ENCODE assay signal across 15 cellular contexts in genomic region chr7:157660971-157661610, GRCh38.
DNase-seq lines count a peak whose midpoint lies in the region; ATAC-seq and TF ChIP-seq lines count a peak whose summit lies in the region.
"Had no signal": no experiment of that assay in that cellular context is flagged by ENCODE, and none has a peak within 500 bp of the region (broad histone marks: within the 10 kb centered on the region; RNA-seq: fewer than 3 reads in every experiment).

No MANE protein-coding gene starts in this region.

- intact Hi-C loops in sciatic nerve (cut with DNase I) = no loop called here

- H3K4me1 Mint-ChIP-seq in chondrocyte (ENCODE audit: low read depth) = no peaks in the 10 kb centered on the region

- DNase-seq in ELF-1 (ENCODE audit: low read depth, low spot score) (peak; percentile 54), chondrocyte (ENCODE audit: low spot score) (peak; percentile 84), sciatic nerve (ENCODE audit: low spot score) (peak; percentile 55), GDM1 (lab: John Stamatoyannopoulos, UW) (no peak), nucleus accumbens (lab: John Stamatoyannopoulos, UW) (no peak), NCI-H345 treated with DMSO at 0.1 percent for 48 hours (lab: John Stamatoyannopoulos, UW; ENCODE audit: unreplicated experiment) (no peak)
- DNase-seq: ACHN; Caco-2; CD4-positive, CD25-positive, alpha-beta regulatory T cell; NCI-H1105 treated with DMSO at 0.1 percent for 48 hours; NCI-H1694; NCI-H2081 treated with DMSO at 0.1 percent for 48 hours had no signal

- peak overlapping the region; percentile 71 for H3K27ac ChIP-seq in C4-2B

- no peak overlapping the region for H3K4me3 Mint-ChIP-seq in chondrocyte (ENCODE audit: unreplicated experiment)
- H3K4me3 Mint-ChIP-seq: CD4-positive, CD25-positive, alpha-beta regulatory T cell had no signal

- H3K27ac Mint-ChIP-seq in chondrocyte (ENCODE audit: unreplicated experiment) = no peak overlapping the region

- no peak for ATAC-seq in sciatic nerve
- ATAC-seq: K562, Panc1 had no signal

- no peak for TF ChIP-seq CTCF in C4-2B (conservative IDR thresholded peaks at IDR 0.05)
- TF ChIP-seq CTCF in chondrocyte (IDR thresholded peaks at IDR 0.05) = no peak

- no peaks in the 10 kb centered on the region for H3K36me3 Mint-ChIP-seq in chondrocyte (ENCODE audit: low read depth)
- H3K36me3 Mint-ChIP-seq: CD4-positive, CD25-positive, alpha-beta regulatory T cell had no signal

- peaks cover 4% of the 10 kb centered on the region for H3K9me3 Mint-ChIP-seq in chondrocyte (ENCODE audit: low read depth)

- peaks cover 1% of the 10 kb centered on the region for H3K27me3 Mint-ChIP-seq in chondrocyte (ENCODE audit: low read depth)

Comparison
In these comparisons a context has a peak if more than half of its experiments do, and no peak if none do; other contexts are left out.
1. DNase-seq: peak in ELF-1 (single experiment), chondrocyte (single experiment) and sciatic nerve (single experiment); none in GDM1 (single experiment), nucleus accumbens (0 of 56) and NCI-H345 treated with DMSO at 0.1 percent for 48 hours (single experiment).